11 cellular contexts compared by ENCODE assay signal in the genomic region with DNA sequence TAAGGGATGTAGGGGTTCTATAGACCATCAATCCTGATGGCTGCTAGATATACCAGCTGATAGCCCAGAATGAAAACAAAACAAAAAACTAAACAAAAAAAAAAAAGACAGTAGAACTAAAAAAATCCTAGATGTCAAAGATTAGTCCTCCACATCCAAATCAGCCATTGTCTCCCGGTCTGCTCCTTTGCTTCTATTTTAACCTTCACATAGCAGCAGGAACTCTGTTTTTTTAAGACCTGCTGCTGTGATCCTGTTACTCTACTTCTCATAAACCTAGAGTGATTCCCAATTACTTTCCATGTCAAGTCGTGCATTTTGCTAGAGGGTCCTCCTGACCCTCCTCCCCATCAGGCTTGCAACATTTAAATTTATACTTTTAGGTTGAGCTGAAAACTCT. TPM values are rescaled to one million over a fixed set of nuclear protein-coding genes. Genes with fewer than 3 reads are reported as not detected.
DNase-seq lines count a peak whose midpoint lies in the region; ATAC-seq and TF ChIP-seq lines count a peak whose summit lies in the region.
"Had no signal": no experiment of that assay in that cellular context is flagged by ENCODE, and none has a peak within 500 bp of the region (broad histone marks: within the 10 kb centered on the region; RNA-seq: fewer than 3 reads in every experiment).

No MANE protein-coding gene starts in this region.

- POLR2A ChIA-PET in activated CD4-positive, alpha-beta memory T cell treated with anti-CD3 and anti-CD28 coated beads for 36 hours (lab: Charles Lee): no interaction called here

- intact Hi-C loops in activated CD4-positive, alpha-beta memory T cell treated with anti-CD3 and anti-CD28 coated beads for 36 hours (cut with micrococcal nuclease): loop anchor here (5.0 kb wide), 3 partner anchors 165 to 670 kb away; a partner anchor contains a TSS

- ATAC-seq in stimulated activated memory B cell treated with anti-CD40 and anti-IgM and Interleukin-4, amounts not matched to agents 10 μg/mL and 1 μg/mL and 100 μg/mL, for 72 hours: no peak
- ATAC-seq in GM18511 (IDR thresholded peaks at IDR 0.05; ENCODE audit: unreplicated experiment): no peak

- CTCF ChIA-PET in activated CD4-positive, alpha-beta memory T cell treated with anti-CD3 and anti-CD28 coated beads for 36 hours (lab: Charles Lee): no interaction called here

- peak overlapping the region; percentile 15; the same call in 1 of the 2 replicates for H3K9ac ChIP-seq in iPS-20b (ENCODE audit: low read depth, low read length)

- H3K9me3 ChIP-seq in iPS-20b (ENCODE audit: insufficient read depth, low read depth, low read length): no peaks in the 10 kb centered on the region
- H3K9me3 ChIP-seq: MG63 had no signal

- H3K4me1 Mint-ChIP-seq in activated CD4-positive, alpha-beta memory T cell treated with anti-CD3 and anti-CD28 coated beads for 36 hours (ENCODE audit: low read depth): peaks cover 49% of the 10 kb centered on the region
- H3K4me1 Mint-ChIP-seq in stimulated activated memory B cell treated with anti-CD40 and anti-IgM and Interleukin-4, amounts not matched to agents 10 μg/mL and 1 μg/mL and 100 μg/mL, for 72 hours: peaks cover 28% of the 10 kb centered on the region
- peaks cover 10% of the 10 kb centered on the region for H3K4me1 Mint-ChIP-seq in glutamatergic neuron (ENCODE audit: low read depth, unreplicated experiment)

- no peak overlapping the region for H3K27ac ChIP-seq in iPS-20b (ENCODE audit: low read length)
- H3K27ac ChIP-seq: epithelial cell of prostate had no signal

- no peaks in the 10 kb centered on the region for H3K27me3 ChIP-seq in iPS-20b (ENCODE audit: insufficient read depth, low read length)
- H3K27me3 ChIP-seq: MG63 had no signal

- TF ChIP-seq CTCF in HFF-Myc (IDR thresholded peaks at IDR 0.05; ENCODE audit: low read depth, low read length, missing control alignments) (no peak), glutamatergic neuron (IDR thresholded peaks at IDR 0.05; ENCODE audit: partially characterized antibody, unreplicated experiment) (no peak)

- peaks cover 34% of the 10 kb centered on the region for H3K4me1 ChIP-seq in iPS-20b (ENCODE audit: insufficient read depth, low read length)

- H3K4me3 ChIP-seq in HFF-Myc (replicated peaks; ENCODE audit: low read depth, low read length) (peak overlapping the region; percentile 90; the same call in 1 of the 2 replicates), iPS-20b (ENCODE audit: low read length) (no peak overlapping the region)

- no peaks in the 10 kb centered on the region for H3K27me3 Mint-ChIP-seq in activated CD4-positive, alpha-beta memory T cell treated with anti-CD3 and anti-CD28 coated beads for 36 hours
- H3K27me3 Mint-ChIP-seq in stimulated activated memory B cell treated with anti-CD40 and anti-IgM and Interleukin-4, amounts not matched to agents 10 μg/mL and 1 μg/mL and 100 μg/mL, for 72 hours: no peaks in the 10 kb centered on the region
- H3K27me3 Mint-ChIP-seq in glutamatergic neuron (ENCODE audit: unreplicated experiment): peaks cover 3% of the 10 kb centered on the region

- peaks cover 7% of the 10 kb centered on the region for H3K36me3 ChIP-seq in iPS-20b (ENCODE audit: insufficient read depth, low read depth, low read length)

- H3K4me3 Mint-ChIP-seq in activated CD4-positive, alpha-beta memory T cell treated with anti-CD3 and anti-CD28 coated beads for 36 hours: no peak overlapping the region
- no peak overlapping the region for H3K4me3 Mint-ChIP-seq in stimulated activated memory B cell treated with anti-CD40 and anti-IgM and Interleukin-4, amounts not matched to agents 10 μg/mL and 1 μg/mL and 100 μg/mL, for 72 hours
- H3K4me3 Mint-ChIP-seq in glutamatergic neuron (ENCODE audit: unreplicated experiment): no peak overlapping the region

- H3K27ac Mint-ChIP-seq in activated CD4-positive, alpha-beta memory T cell treated with anti-CD3 and anti-CD28 coated beads for 36 hours: peak overlapping the region; percentile 57
- H3K27ac Mint-ChIP-seq in stimulated activated memory B cell treated with anti-CD40 and anti-IgM and Interleukin-4, amounts not matched to agents 10 μg/mL and 1 μg/mL and 100 μg/mL, for 72 hours: peak overlapping the region; percentile 30
- H3K27ac Mint-ChIP-seq in glutamatergic neuron (ENCODE audit: unreplicated experiment): no peak overlapping the region

- DNase-seq in HFF-Myc (ENCODE audit: extremely low read depth, low read depth): no peak
- no peak for DNase-seq in activated CD4-positive, alpha-beta memory T cell treated with anti-CD3 and anti-CD28 coated beads for 36 hours
- no peak for DNase-seq in glutamatergic neuron
- no peak for DNase-seq in OCI-M2 (lab: John Stamatoyannopoulos, UW; ENCODE audit: unreplicated experiment)
- DNase-seq: activated gamma-delta T cell treated with Interleukin-2 at 50 U/mL for 16 hours had no signal

- peaks cover 10% of the 10 kb centered on the region for H3K36me3 Mint-ChIP-seq in activated CD4-positive, alpha-beta memory T cell treated with anti-CD3 and anti-CD28 coated beads for 36 hours
- H3K36me3 Mint-ChIP-seq in stimulated activated memory B cell treated with anti-CD40 and anti-IgM and Interleukin-4, amounts not matched to agents 10 μg/mL and 1 μg/mL and 100 μg/mL, for 72 hours: peaks cover 7% of the 10 kb centered on the region
- no peaks in the 10 kb centered on the region for H3K36me3 Mint-ChIP-seq in glutamatergic neuron (ENCODE audit: unreplicated experiment)

- H3K9me3 Mint-ChIP-seq in activated CD4-positive, alpha-beta memory T cell treated with anti-CD3 and anti-CD28 coated beads for 36 hours: no peaks in the 10 kb centered on the region
- H3K9me3 Mint-ChIP-seq in stimulated activated memory B cell treated with anti-CD40 and anti-IgM and Interleukin-4, amounts not matched to agents 10 μg/mL and 1 μg/mL and 100 μg/mL, for 72 hours: no peaks in the 10 kb centered on the region
- peaks cover 4% of the 10 kb centered on the region for H3K9me3 Mint-ChIP-seq in glutamatergic neuron (ENCODE audit: unreplicated experiment)

RNA-seq across cellular contexts. Expression of a gene that starts 2.5 kb away (rescaled TPM):
- total RNA-seq in activated CD4-positive, alpha-beta memory T cell treated with anti-CD3 and anti-CD28 coated beads for 36 hours: 10 to 100 TPM; 21.5 to 25.5 TPM
- 20.6 TPM for total RNA-seq in glutamatergic neuron (ENCODE audit: unreplicated experiment)

RNA-seq across cellular contexts. Expression of a gene that starts 2.7 kb away (rescaled TPM):
- total RNA-seq in activated CD4-positive, alpha-beta memory T cell treated with anti-CD3 and anti-CD28 coated beads for 36 hours: 10 to 100 TPM; 50.5 to 53.7 TPM
- 21.3 TPM for total RNA-seq in glutamatergic neuron (ENCODE audit: unreplicated experiment)

RNA-seq across cellular contexts. Expression of a gene that starts 14.1 kb away (rescaled TPM):
- under 1 TPM; 0.31 to 0.45 TPM for total RNA-seq in activated CD4-positive, alpha-beta memory T cell treated with anti-CD3 and anti-CD28 coated beads for 36 hours
- 0.61 TPM for total RNA-seq in glutamatergic neuron (ENCODE audit: unreplicated experiment)
- total RNA-seq: kidney epithelial cell had no signal
